In genomic region chr21:31663584-31664249, GRCh38 we compare ENCODE assay signal across 21 cellular contexts. TPM values are rescaled to one million over a fixed set of nuclear protein-coding genes. Genes with fewer than 3 reads are reported as not detected.
A peak's percentile ranks its signal among the peaks of the same experiment; 100 is the strongest.
DNase-seq lines count a peak whose midpoint lies in the region; ATAC-seq and TF ChIP-seq lines count a peak whose summit lies in the region.
"Had no signal": no experiment of that assay in that cellular context is flagged by ENCODE, and none has a peak within 500 bp of the region (broad histone marks: within the 10 kb centered on the region; RNA-seq: fewer than 3 reads in every experiment).

No MANE protein-coding gene starts in this region.

- no peaks in the 10 kb centered on the region for H3K9me3 Mint-ChIP-seq in activated CD4-positive, alpha-beta T cell treated with anti-CD3 and anti-CD28 coated beads for 36 hours (ENCODE audit: low read depth)
- peaks cover 0 to 4% (median 0%) of the 10 kb centered on the region in 8 donors for H3K9me3 Mint-ChIP-seq in CD4-positive, alpha-beta memory T cell
- H3K9me3 Mint-ChIP-seq in T-cell, result no peaks in the 10 kb centered on the region
- H3K9me3 Mint-ChIP-seq in chondrocyte (ENCODE audit: low read depth), result no peaks in the 10 kb centered on the region
- H3K9me3 Mint-ChIP-seq: activated T-helper 2 cell treated with anti-CD3 and anti-CD28 coated beads, Interferon-gamma antibody, Interleukin-2, Interleukin-4, amounts not matched to agents 10 μg/mL and 5 μg/mL and 100 μg/mL, durations not matched to agents 14 hours and 24 hours and 36 hours had no signal

- no peak for DNase-seq in activated CD4-positive, alpha-beta T cell treated with anti-CD3 and anti-CD28 coated beads for 36 hours
- DNase-seq in activated CD4-positive, alpha-beta T cell treated with anti-CD3 and anti-CD28 coated beads, Interleukin-2, amount 50 U/mL, for 4 hours, result no peak
- no peak for DNase-seq in CD4-positive, alpha-beta memory T cell
- DNase-seq in T-cell (no peak), chondrocyte (ENCODE audit: low spot score) (no peak), pons (ENCODE audit: low spot score) (no peak), AG08395 (ENCODE audit: low spot score) (no peak)
- DNase-seq: 8988T; aorta; central memory CD4-positive, alpha-beta T cell; DMS 273 treated with DMSO at 0.1 percent for 48 hours; foreskin keratinocyte; hippocampal formation; NCI-H1417; NCI-H2171; Right ventricle myocardium superior; stimulated activated CD4-positive, alpha-beta T cell treated with anti-CD3 and anti-CD28 coated beads, Interleukin-12 subunit alpha, Interleukin-12 subunit beta, amount 100 ng/mL, for 4 hours; T-helper 1 cell had no signal

- no peak overlapping the region for H3K4me3 Mint-ChIP-seq in activated CD4-positive, alpha-beta T cell treated with anti-CD3 and anti-CD28 coated beads for 36 hours
- peak overlapping the region in 4 of 8 donors; percentile 24 to 62 (median 56) for H3K4me3 Mint-ChIP-seq in CD4-positive, alpha-beta memory T cell
- peak overlapping the region; percentile 2 to 56 (median 13) for H3K4me3 Mint-ChIP-seq in T-cell
- H3K4me3 Mint-ChIP-seq in chondrocyte (ENCODE audit: unreplicated experiment), result no peak overlapping the region

- no peak for TF ChIP-seq CTCF in chondrocyte (IDR thresholded peaks at IDR 0.05)

- peaks cover 20% of the 10 kb centered on the region for H3K36me3 ChIP-seq in CD4-positive, alpha-beta memory T cell (ENCODE audit: insufficient read depth, low read length)

- no peaks in the 10 kb centered on the region for H3K27me3 Mint-ChIP-seq in activated CD4-positive, alpha-beta T cell treated with anti-CD3 and anti-CD28 coated beads for 36 hours
- no peaks in the 10 kb centered on the region for H3K27me3 Mint-ChIP-seq in CD4-positive, alpha-beta memory T cell
- H3K27me3 Mint-ChIP-seq in T-cell (no peaks in the 10 kb centered on the region), chondrocyte (ENCODE audit: low read depth) (no peaks in the 10 kb centered on the region)

- H3K27ac ChIP-seq in CD4-positive, alpha-beta memory T cell (ENCODE audit: low read depth, low read length), result no peak overlapping the region
- H3K27ac ChIP-seq: foreskin keratinocyte, vagina had no signal

- POLR2A ChIA-PET in activated CD4-positive, alpha-beta T cell treated with anti-CD3 and anti-CD28 coated beads for 36 hours (lab: Charles Lee), result no interaction called here
- POLR2A ChIA-PET in CD4-positive, alpha-beta memory T cell (lab: Charles Lee; ENCODE audit: partially characterized antibody), result interaction anchor here (0.6 kb wide), 2 partner anchors 467 to 493 kb away, joined by 3 read pairs; no protein-coding TSS in a partner anchor
- POLR2A ChIA-PET in T-cell (lab: Charles Lee), result no interaction called here

- H3K27ac Mint-ChIP-seq in activated CD4-positive, alpha-beta T cell treated with anti-CD3 and anti-CD28 coated beads for 36 hours, result peak overlapping the region; percentile 49
- H3K27ac Mint-ChIP-seq in CD4-positive, alpha-beta memory T cell, result peak overlapping the region in 6 of 7 donors; percentile 30 to 89 (median 80)
- peak overlapping the region; percentile 11 to 71 for H3K27ac Mint-ChIP-seq in T-cell
- peak overlapping the region; percentile 8 for H3K27ac Mint-ChIP-seq in chondrocyte (ENCODE audit: unreplicated experiment)
- H3K27ac Mint-ChIP-seq: activated T-helper 2 cell treated with anti-CD3 and anti-CD28 coated beads, Interferon-gamma antibody, Interleukin-2, Interleukin-4, amounts not matched to agents 10 μg/mL and 5 μg/mL and 100 μg/mL, durations not matched to agents 14 hours and 24 hours and 36 hours had no signal

- no peaks in the 10 kb centered on the region for H3K9me3 ChIP-seq in CD4-positive, alpha-beta memory T cell (ENCODE audit: control insufficient read depth in 1 of 2, low read length in 2 of 2)
- H3K9me3 ChIP-seq: vagina had no signal

- peaks cover 83% of the 10 kb centered on the region for H3K4me1 Mint-ChIP-seq in activated CD4-positive, alpha-beta T cell treated with anti-CD3 and anti-CD28 coated beads for 36 hours
- H3K4me1 Mint-ChIP-seq in CD4-positive, alpha-beta memory T cell, result peaks cover 51 to 87% (median 74%) of the 10 kb centered on the region in 4 donors
- H3K4me1 Mint-ChIP-seq in T-cell (peaks cover 73 to 89% (median 86%) of the 10 kb centered on the region in 3 donors), chondrocyte (ENCODE audit: low read depth) (peaks cover 66% of the 10 kb centered on the region)

- no peak overlapping the region for H3K4me3 ChIP-seq in CD4-positive, alpha-beta memory T cell (ENCODE audit: low read length in 2 of 2)
- H3K4me3 ChIP-seq: vagina had no signal

- CTCF ChIA-PET in activated CD4-positive, alpha-beta T cell treated with anti-CD3 and anti-CD28 coated beads for 36 hours (lab: Charles Lee), result no interaction called here
- CTCF ChIA-PET in CD4-positive, alpha-beta memory T cell (lab: Charles Lee; ENCODE audit: partially characterized antibody), result no interaction called here
- CTCF ChIA-PET in T-cell (lab: Charles Lee), result no interaction called here

- intact Hi-C loops in activated CD4-positive, alpha-beta T cell treated with anti-CD3 and anti-CD28 coated beads for 36 hours (cut with DNase I, micrococcal nuclease), result loop anchor here in 1 of 2 experiments (10.0 kb wide), 1 partner anchor 831 kb away; no protein-coding TSS in a partner anchor
- intact Hi-C loops in CD4-positive, alpha-beta memory T cell (cut with micrococcal nuclease), result no loop called here

- H3K27me3 ChIP-seq in CD4-positive, alpha-beta memory T cell (ENCODE audit: insufficient read depth, low read length), result no peaks in the 10 kb centered on the region
- H3K27me3 ChIP-seq: foreskin keratinocyte, vagina had no signal

- H3K36me3 Mint-ChIP-seq in activated CD4-positive, alpha-beta T cell treated with anti-CD3 and anti-CD28 coated beads for 36 hours (ENCODE audit: low read depth), result peaks cover 76% of the 10 kb centered on the region
- H3K36me3 Mint-ChIP-seq in CD4-positive, alpha-beta memory T cell, result peaks cover 29 to 74% of the 10 kb centered on the region in 2 donors
- peaks cover 39% of the 10 kb centered on the region for H3K36me3 Mint-ChIP-seq in T-cell
- peaks cover 16% of the 10 kb centered on the region for H3K36me3 Mint-ChIP-seq in chondrocyte (ENCODE audit: low read depth)

- peaks cover 86% of the 10 kb centered on the region for H3K4me1 ChIP-seq in CD4-positive, alpha-beta memory T cell (ENCODE audit: insufficient read depth, low read length)

- no peak for ATAC-seq in activated CD4-positive, alpha-beta T cell treated with anti-CD3 and anti-CD28 coated beads for 36 hours
- ATAC-seq in T-cell (replicated peaks in 1 of 4), result no peak
- no peak for ATAC-seq in HG02678 (IDR thresholded peaks at IDR 0.05; ENCODE audit: unreplicated experiment)
- ATAC-seq: foreskin keratinocyte had no signal

RNA-seq across cellular contexts. Expression of gene SOD1, which starts 4.2 kb away (rescaled TPM):
- total RNA-seq in activated CD4-positive, alpha-beta T cell treated with anti-CD3 and anti-CD28 coated beads for 36 hours, result 100 to 1,000 TPM; 232 to 284 TPM
- 100 to 1,000 TPM; 178 to 198 TPM for total RNA-seq in CD4-positive, alpha-beta memory T cell
- 100 to 1,000 TPM; 596 to 756 TPM for polyA plus RNA-seq in CD4-positive, alpha-beta memory T cell
- 100 to 1,000 TPM; 143 to 167 (median 152) TPM for total RNA-seq in T-cell
- 179 to 238 TPM (median 188 TPM) in 3 replicates for total RNA-seq in chondrocyte

Comparison
In these comparisons a context has a peak if more than half of its experiments do, and no peak if none do; other contexts are left out.
1. H3K27ac Mint-ChIP-seq: peak in every context shown above with its lines; median percentile 80 in CD4-positive, alpha-beta memory T cell; 49 in activated CD4-positive, alpha-beta T cell treated with anti-CD3 and anti-CD28 coated beads for 36 hours; 41 in T-cell; 8 in chondrocyte.
2. H3K4me3 Mint-ChIP-seq: peak in T-cell (3 of 3); none in activated CD4-positive, alpha-beta T cell treated with anti-CD3 and anti-CD28 coated beads for 36 hours (single experiment) and chondrocyte (single experiment).